ENCODE assay signal across 9 cellular contexts in genomic region chr2:15706986-15707632, GRCh38.
"Had no signal": no experiment of that assay in that cellular context is flagged by ENCODE, and none has a peak within 500 bp of the region (broad histone marks: within the 10 kb centered on the region; RNA-seq: fewer than 3 reads in every experiment).

No MANE protein-coding gene starts in this region.

- H3K36me3 ChIP-seq: HAP-1 had no signal

- H3K9me3 ChIP-seq: HAP-1 had no signal

- H3K4me3 ChIP-seq: GM23248, GM23338, HAP-1 had no signal

- H3K4me2 ChIP-seq: GM23338 had no signal

- H3K4me1 ChIP-seq: HAP-1 had no signal

- H3K27ac Mint-ChIP-seq: GM23338, H9, HFFc6 had no signal

- H2AFZ ChIP-seq: GM23248, GM23338 had no signal

- H3K9me3 Mint-ChIP-seq: GM23338, H9, HFFc6 had no signal

- DNase-seq: GM23248, GOT3, H7, H9, HCEC 1CT, HFFc6 had no signal

- H3K4me1 Mint-ChIP-seq: GM23338 had no signal

- H3K9ac ChIP-seq: GM23248 had no signal

- H3K27ac ChIP-seq: GM23248 had no signal

- H3K4me3 Mint-ChIP-seq: GM23338, H9, HFFc6 had no signal

- ATAC-seq: GM23338, HCT116 had no signal
